In genomic region chr2:100182494-100183355, GRCh38 we compare ENCODE assay signal across 20 cellular contexts. TPM values are rescaled to one million over a fixed set of nuclear protein-coding genes. Genes with fewer than 3 reads are reported as not detected.
DNase-seq lines count a peak whose midpoint lies in the region; ATAC-seq, FAIRE-seq and TF ChIP-seq lines count a peak whose summit lies in the region.
"Had no signal": no experiment of that assay in that cellular context is flagged by ENCODE, and none has a peak within 500 bp of the region (broad histone marks: within the 10 kb centered on the region; RNA-seq: fewer than 3 reads in every experiment).

No MANE protein-coding gene starts in this region.

- peaks cover 7% of the 10 kb centered on the region; the same call in 1 of the 2 replicates for H3K9me2 ChIP-seq in GM23338 (ENCODE audit: insufficient read depth)

- no peaks in the 10 kb centered on the region for H3K79me2 ChIP-seq in GM23338 (replicated peaks; ENCODE audit: insufficient read depth)

- intact Hi-C loops in left ventricle myocardium superior (cut with micrococcal nuclease): no loop called here
- intact Hi-C loops in Caco-2 (cut with micrococcal nuclease; ENCODE audit: unreplicated experiment): no loop called here

- H3K4me1 Mint-ChIP-seq in GM23338 (peaks cover 22% of the 10 kb centered on the region), Caco-2 (ENCODE audit: low read depth, unreplicated experiment) (no peaks in the 10 kb centered on the region)
- H3K4me1 Mint-ChIP-seq: T-cell had no signal

- peak overlapping the region; percentile 50; the same call in 2 of the 3 replicates for H3K4me3 Mint-ChIP-seq in GM23338
- H3K4me3 Mint-ChIP-seq in Caco-2 (ENCODE audit: unreplicated experiment): no peak overlapping the region
- H3K4me3 Mint-ChIP-seq: activated B cell treated with CpG ODN at 0.5 μM for 24 hours; natural killer cell treated with Interleukin-12 subunit alpha and Interleukin-12 subunit beta and Interleukin-15 and Interleukin-18, amount 100 ng/mL, for 72 hours; T-cell had no signal

- TF ChIP-seq CTCF in GM23338 (conservative IDR thresholded peaks at IDR 0.05; ENCODE audit: low read depth in 2 of 2) (no peak), astrocyte of the cerebellum (IDR thresholded peaks at IDR 0.05; ENCODE audit: low read depth, low read length, missing control alignments) (no peak), Caco-2 (IDR thresholded peaks at IDR 0.05; ENCODE audit: insufficient read depth in 1 of 2, low read depth in 1 of 2, low read length in 1 of 2, severe bottlenecking in 1 of 2, unreplicated experiment in 1 of 2) (no peak)

- H3K27me3 Mint-ChIP-seq in GM23338 (ENCODE audit: insufficient read depth, low read depth, poor library complexity) (peaks cover 45% of the 10 kb centered on the region), Caco-2 (ENCODE audit: insufficient read depth, unreplicated experiment) (peaks cover 15% of the 10 kb centered on the region)
- H3K27me3 Mint-ChIP-seq: activated B cell treated with CpG ODN at 0.5 μM for 24 hours, T-cell had no signal

- H3K36me3 Mint-ChIP-seq in GM23338 (ENCODE audit: low read depth): no peaks in the 10 kb centered on the region
- no peaks in the 10 kb centered on the region for H3K36me3 Mint-ChIP-seq in Caco-2 (ENCODE audit: insufficient read depth, unreplicated experiment)
- H3K36me3 Mint-ChIP-seq: activated naive CD4-positive, alpha-beta T cell treated with anti-CD3 and anti-CD28 coated beads, Interleukin-2, amount 50 U/mL, for 72 hours; natural killer cell treated with Interleukin-12 subunit alpha and Interleukin-12 subunit beta and Interleukin-15 and Interleukin-18, amount 100 ng/mL, for 72 hours; T-cell had no signal

- 48 to 79% (median 60%) methylated on average over 20 of the region's 20 CpGs for WGBS in small intestine, 3 donors

- no peak overlapping the region for H2AFZ ChIP-seq in GM23338

- H3F3A ChIP-seq in GM23338 (replicated peaks; ENCODE audit: low read depth): no peaks in the 10 kb centered on the region

- H3K9me3 Mint-ChIP-seq in GM23338 (no peaks in the 10 kb centered on the region), Caco-2 (ENCODE audit: unreplicated experiment) (no peaks in the 10 kb centered on the region)
- H3K9me3 Mint-ChIP-seq: activated naive CD4-positive, alpha-beta T cell treated with anti-CD3 and anti-CD28 coated beads, Interleukin-2, amount 50 U/mL, for 72 hours; natural killer cell treated with Interleukin-12 subunit alpha and Interleukin-12 subunit beta and Interleukin-15 and Interleukin-18, amount 100 ng/mL, for 72 hours; T-cell had no signal

- in situ Hi-C loops in astrocyte of the cerebellum (cut with HindIII; ENCODE audit: low sequenced_read_pairs): no loop called here

- no peaks in the 10 kb centered on the region for H4K20me1 ChIP-seq in GM23338 (replicated peaks; ENCODE audit: insufficient read depth)

- H3K4me3 ChIP-seq in GM23338: 0 out of 2 replicates have a peak overlapping the region, but pooled peaks have one; percentile 12
- no peak overlapping the region for H3K4me3 ChIP-seq in astrocyte of the cerebellum (ENCODE audit: low read depth, low read length)
- no peak overlapping the region for H3K4me3 ChIP-seq in small intestine (ENCODE audit: low read depth in 1 of 2, low read length in 2 of 2)
- H3K4me3 ChIP-seq in Caco-2 (ENCODE audit: low read depth, low read length): no peak overlapping the region
- H3K4me3 ChIP-seq: upper lobe of left lung had no signal

- H3K27ac Mint-ChIP-seq in GM23338 (no peak overlapping the region), Caco-2 (ENCODE audit: unreplicated experiment) (no peak overlapping the region)
- H3K27ac Mint-ChIP-seq: activated B cell treated with CpG ODN at 0.5 μM for 24 hours; activated naive CD4-positive, alpha-beta T cell treated with anti-CD3 and anti-CD28 coated beads, Interleukin-2, amount 50 U/mL, for 72 hours; natural killer cell treated with Interleukin-12 subunit alpha and Interleukin-12 subunit beta and Interleukin-15 and Interleukin-18, amount 100 ng/mL, for 72 hours; T-cell had no signal

- H3K4me1 ChIP-seq in GM23338 (ENCODE audit: insufficient read depth): peaks cover 4% of the 10 kb centered on the region
- no peaks in the 10 kb centered on the region for H3K4me1 ChIP-seq in small intestine (ENCODE audit: control insufficient read depth in 2 of 2, insufficient read depth in 1 of 2, low read depth in 1 of 2, low read length in 1 of 2)
- H3K4me1 ChIP-seq in Caco-2: no peaks in the 10 kb centered on the region

- ATAC-seq in GM23338 (peak; percentile 69), left ventricle myocardium superior (peak; percentile 90), GM18502 (IDR thresholded peaks at IDR 0.05; ENCODE audit: poor library complexity, unreplicated experiment) (no peak), HG03354 (IDR thresholded peaks at IDR 0.05; ENCODE audit: poor library complexity, severe bottlenecking, unreplicated experiment) (no peak)
- ATAC-seq: activated naive CD4-positive, alpha-beta T cell treated with anti-CD3 and anti-CD28 coated beads, Interleukin-2, amount 50 U/mL, for 72 hours; natural killer cell treated with Interleukin-12 subunit alpha and Interleukin-12 subunit beta and Interleukin-15 and Interleukin-18, amount 100 ng/mL, for 72 hours; sciatic nerve; T-cell had no signal

- H3K27ac ChIP-seq in GM23338 (ENCODE audit: low read depth) (no peak overlapping the region), small intestine (ENCODE audit: low read depth in 1 of 2, low read length in 1 of 2) (no peak overlapping the region)
- H3K27ac ChIP-seq: upper lobe of left lung had no signal

- BruUV-seq in Caco-2 (replicated peaks; lab: Mats Ljungman, UMichigan): no TSS peak

- H3K36me3 ChIP-seq in GM23338 (ENCODE audit: insufficient read depth): no peaks in the 10 kb centered on the region
- no peaks in the 10 kb centered on the region for H3K36me3 ChIP-seq in small intestine (ENCODE audit: control insufficient read depth in 2 of 2, insufficient read depth in 2 of 2, low read length in 2 of 2)
- no peaks in the 10 kb centered on the region for H3K36me3 ChIP-seq in Caco-2 (ENCODE audit: control insufficient read depth, insufficient read depth, low read length)
- H3K36me3 ChIP-seq: upper lobe of left lung had no signal

- H3K9me3 ChIP-seq in small intestine (ENCODE audit: control insufficient read depth, low read depth) (no peaks in the 10 kb centered on the region), Caco-2 (no peaks in the 10 kb centered on the region)
- H3K9me3 ChIP-seq: upper lobe of left lung had no signal

- H3K27me3 ChIP-seq in GM23338 (ENCODE audit: insufficient read depth): peaks cover 33% of the 10 kb centered on the region
- H3K27me3 ChIP-seq in small intestine (ENCODE audit: control insufficient read depth in 2 of 2, insufficient read depth in 2 of 2, low read length in 2 of 2): no peaks in the 10 kb centered on the region
- H3K27me3 ChIP-seq in Caco-2 (replicated peaks; ENCODE audit: control insufficient read depth, insufficient read depth, low read length): no peaks in the 10 kb centered on the region
- H3K27me3 ChIP-seq: upper lobe of left lung had no signal

- FAIRE-seq in small intestine (lab: Jason Lieb, UNC): no peak

- POLR2A ChIA-PET in Caco-2 (lab: Charles Lee): no interaction called here

- CTCF ChIA-PET in Caco-2 (lab: Charles Lee): no interaction called here

- peak; percentile 44 for DNase-seq in GM23338 (ENCODE audit: low spot score)
- peak; percentile 26 for DNase-seq in astrocyte of the cerebellum (ENCODE audit: low read depth)
- DNase-seq in left ventricle myocardium superior: peak; percentile 69
- DNase-seq in small intestine: peak; percentile 26
- no peak for DNase-seq in iPS-NIHi11 (ENCODE audit: low spot score)
- DNase-seq in Caco-2: no peak
- DNase-seq: activated B cell treated with CpG ODN at 0.5 μM for 24 hours; cerebellar nuclear complex; HCEC 1CT; KG1; NCI-H1436 treated with DMSO at 0.1 percent for 48 hours; NCI-H524 treated with DMSO at 0.1 percent for 48 hours; stimulated activated CD4-positive, alpha-beta T cell treated with anti-CD3 and anti-CD28 coated beads, Interleukin-2, amount 100 ng/mL, for 48 hours; T-cell; upper lobe of left lung had no signal

- H3K4me2 ChIP-seq in GM23338: peak overlapping the region; percentile 13

TF ChIP-seq in GM23338, 12 proteins besides CTCF, POLR2A, EP300 and RAD21:
- TF ChIP-seq STAT1 (IDR thresholded peaks at IDR 0.05; ENCODE audit: unreplicated experiment): no peak
- TF ChIP-seq NANOG (IDR thresholded peaks at IDR 0.05; ENCODE audit: borderline replicate concordance): peak; percentile 87

RNA-seq across cellular contexts. Expression of gene AFF3, which starts 40.3 kb away (rescaled TPM):
- 1.4 and 5.9 TPM in 2 replicates for total RNA-seq in GM23338 (2014; rRNA removed; shearing (Covaris generic))
- polyA plus RNA-seq in GM23338 (2016; fragmentation: Nextera tagmentation; extraction: Ambion mirVana): 0.73 and 1.5 TPM in 2 replicates
- 10.0 TPM for total RNA-seq in left ventricle myocardium superior
- under 1 TPM in 2 of 3 donors, not detected in 1; 0.27 to 0.92 TPM for polyA plus RNA-seq in small intestine
- total RNA-seq in Caco-2 (2022): 0.05 and 0.19 TPM in 2 replicates

Comparison
In these comparisons a context has a peak if more than half of its experiments do, and no peak if none do; other contexts are left out.
1. ATAC-seq: peak in GM23338 (single experiment) and left ventricle myocardium superior (single experiment); none in GM18502 (single experiment) and HG03354 (single experiment).
2. DNase-seq: peak in GM23338 (single experiment), astrocyte of the cerebellum (single experiment), left ventricle myocardium superior (single experiment) and small intestine (single experiment); none in iPS-NIHi11 (single experiment) and Caco-2 (0 of 2).